In genomic region chr4:98558770-98559169, GRCh38 we compare ENCODE assay signal across 1 cellular context.
TF ChIP-seq lines count a peak whose summit lies in the region.

No MANE protein-coding gene starts in this region.

TF ChIP-seq in WTC11, 78 proteins besides CTCF, POLR2A, EP300 and RAD21:
- TF ChIP-seq ZNF232 (CRISPR knock-in tag; IDR thresholded peaks at IDR 0.05) (no peak), HMGXB4 (CRISPR knock-in tag; IDR thresholded peaks at IDR 0.05) (no peak), ATF1 (CRISPR knock-in tag; IDR thresholded peaks at IDR 0.05) (no peak), CREM (CRISPR knock-in tag; IDR thresholded peaks at IDR 0.05) (no peak), TP53 (CRISPR knock-in tag; IDR thresholded peaks at IDR 0.05) (no peak), ZMAT4 (CRISPR knock-in tag; IDR thresholded peaks at IDR 0.05) (no peak), ZNF138 (CRISPR knock-in tag; conservative IDR thresholded peaks at IDR 0.05) (no peak), ZNF671 (CRISPR knock-in tag; IDR thresholded peaks at IDR 0.05) (no peak), NFE2L1 (CRISPR knock-in tag; IDR thresholded peaks at IDR 0.05) (no peak), JAZF1 (CRISPR knock-in tag; IDR thresholded peaks at IDR 0.05) (no peak), SMAD3 (CRISPR knock-in tag; IDR thresholded peaks at IDR 0.05; ENCODE audit: borderline replicate concordance) (no peak), FOXP4 (CRISPR knock-in tag; IDR thresholded peaks at IDR 0.05) (no peak), RELA (CRISPR knock-in tag; IDR thresholded peaks at IDR 0.05; ENCODE audit: borderline replicate concordance) (no peak), ZBTB21 (CRISPR knock-in tag; IDR thresholded peaks at IDR 0.05; ENCODE audit: borderline replicate concordance) (no peak), ZNF263 (CRISPR knock-in tag; IDR thresholded peaks at IDR 0.05; ENCODE audit: low read depth) (no peak)
- TF ChIP-seq, protein P1, sequence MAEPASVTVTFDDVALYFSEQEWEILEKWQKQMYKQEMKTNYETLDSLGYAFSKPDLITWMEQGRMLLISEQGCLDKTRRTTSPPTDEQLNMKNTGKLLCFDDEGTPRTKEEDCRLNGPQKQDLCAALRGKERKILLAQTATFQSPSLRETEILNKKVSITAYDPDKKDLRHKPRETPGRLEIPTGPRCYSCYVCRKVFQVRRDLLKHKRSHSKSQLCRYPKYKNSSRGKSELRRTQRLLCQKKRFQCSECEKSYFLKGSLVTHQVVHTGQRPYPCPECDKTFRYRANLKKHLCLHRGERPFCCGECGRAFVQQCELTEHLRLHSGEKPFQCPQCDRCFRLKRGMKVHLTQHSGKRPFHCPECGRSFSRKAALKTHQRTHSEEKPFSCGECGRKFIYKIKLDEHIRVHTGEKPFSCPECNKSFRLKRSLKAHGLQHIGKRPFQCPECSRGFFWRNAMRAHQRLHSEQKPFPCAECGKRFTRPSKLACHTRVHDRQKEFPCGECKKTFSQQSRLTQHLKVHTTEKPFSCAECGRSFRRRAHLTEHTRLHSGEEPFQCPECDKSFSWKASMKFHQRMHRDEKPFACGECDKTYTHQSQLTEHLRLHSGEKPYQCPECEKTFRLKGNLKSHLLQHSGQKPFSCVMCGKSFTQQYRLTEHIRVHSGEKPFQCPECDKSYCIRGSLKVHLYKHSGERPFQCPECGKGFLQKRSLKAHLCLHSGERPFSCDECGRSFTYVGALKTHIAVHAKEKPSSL (CRISPR knock-in tag; conservative IDR thresholded peaks at IDR 0.05): no peak
